Comparison of ENCODE assay signal across 17 cellular contexts in the genomic region with DNA sequence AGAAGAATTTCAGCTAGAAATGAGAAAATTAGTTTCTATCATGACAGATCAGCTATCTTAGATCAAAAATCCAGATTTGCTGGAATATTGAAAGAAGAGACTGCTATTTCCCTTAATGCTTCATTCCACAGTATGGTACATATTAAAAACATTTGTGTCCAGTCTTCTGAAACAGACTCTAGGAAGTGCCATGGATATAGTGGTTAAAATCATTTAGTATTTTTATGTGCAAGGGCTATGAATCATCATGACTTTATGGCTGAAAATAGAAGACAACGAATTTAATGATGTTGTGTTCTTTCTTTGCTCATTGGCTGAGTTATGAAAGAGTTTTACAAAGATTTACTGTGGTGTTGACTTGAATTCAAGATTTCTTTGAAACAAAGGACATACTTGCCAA.
DNase-seq lines count a peak whose midpoint lies in the region; ATAC-seq, FAIRE-seq and TF ChIP-seq lines count a peak whose summit lies in the region.
"Had no signal": no experiment of that assay in that cellular context is flagged by ENCODE, and none has a peak within 500 bp of the region (broad histone marks: within the 10 kb centered on the region; RNA-seq: fewer than 3 reads in every experiment).

No MANE protein-coding gene starts in this region.

- peak; percentile 56 for FAIRE-seq in urothelium cell line (lab: Jason Lieb, UNC)
- FAIRE-seq: GM19239 had no signal

- no peak overlapping the region for H3K4me3 ChIP-seq in fibroblast of pulmonary artery (replicated peaks; ENCODE audit: low read depth, low read length)
- H3K4me3 ChIP-seq: PC-9 had no signal

- no peak for TF ChIP-seq CTCF in fibroblast of pulmonary artery (IDR thresholded peaks at IDR 0.05; ENCODE audit: low read length, missing control alignments)

- ATAC-seq in SK-N-SH treated with all-trans-retinoic acid at 6 μM for 48 hours: peak; percentile 98
- ATAC-seq in GM21723 (IDR thresholded peaks at IDR 0.05; ENCODE audit: unreplicated experiment): no peak
- ATAC-seq: activated naive CD4-positive, alpha-beta T cell treated with anti-CD3 and anti-CD28 coated beads, Interleukin-2, amount 50 U/mL, for 72 hours; right cardiac atrium; stimulated activated effector memory CD8-positive, alpha-beta T cell treated with anti-CD3 and anti-CD28 coated beads, Interleukin-12 subunit alpha, Interleukin-12 subunit beta, amount 100 ng/mL, for 72 hours had no signal

- DNase-seq in NCI-H446 treated with DMSO at 0.1 percent for 48 hours (lab: John Stamatoyannopoulos, UW): peak; percentile 9
- DNase-seq in NCI-H446 (lab: John Stamatoyannopoulos, UW): no peak
- DNase-seq in fibroblast of pulmonary artery (ENCODE audit: low read depth): peak; percentile 50
- peak; percentile 47 for DNase-seq in urothelium cell line (ENCODE audit: low spot score)
- no peak for DNase-seq in activated CD8-positive, alpha-beta memory T cell treated with anti-CD3 and anti-CD28 coated beads, Interleukin-2, amount 50 U/mL, for 4 hours
- no peak for DNase-seq in activated CD8-positive, alpha-beta memory T cell treated with anti-CD3 and anti-CD28 coated beads for 24 hours
- DNase-seq: 8988T, GDM1, NCI-H1417, NCI-H345, PC-9, right cardiac atrium had no signal

TF ChIP-seq in SK-N-SH treated with all-trans-retinoic acid at 6 μM for 48 hours, 23 proteins besides CTCF, POLR2A, EP300 and RAD21:
- TF ChIP-seq TOX (CRISPR knock-in tag; IDR thresholded peaks at IDR 0.05; ENCODE audit: borderline replicate concordance): 0 out of 2 replicates have a peak, but pooled peaks have one; percentile 9
- no peak for TF ChIP-seq ZNF70 (CRISPR knock-in tag; IDR thresholded peaks at IDR 0.05)

Comparison
In these comparisons a context has a peak if more than half of its experiments do, and no peak if none do; other contexts are left out.
1. DNase-seq: peak in NCI-H446 treated with DMSO at 0.1 percent for 48 hours (single experiment), fibroblast of pulmonary artery (single experiment) and urothelium cell line (single experiment); none in NCI-H446 (0 of 2), activated CD8-positive, alpha-beta memory T cell treated with anti-CD3 and anti-CD28 coated beads, Interleukin-2, amount 50 U/mL, for 4 hours (single experiment) and activated CD8-positive, alpha-beta memory T cell treated with anti-CD3 and anti-CD28 coated beads for 24 hours (single experiment).